In the genomic region with DNA sequence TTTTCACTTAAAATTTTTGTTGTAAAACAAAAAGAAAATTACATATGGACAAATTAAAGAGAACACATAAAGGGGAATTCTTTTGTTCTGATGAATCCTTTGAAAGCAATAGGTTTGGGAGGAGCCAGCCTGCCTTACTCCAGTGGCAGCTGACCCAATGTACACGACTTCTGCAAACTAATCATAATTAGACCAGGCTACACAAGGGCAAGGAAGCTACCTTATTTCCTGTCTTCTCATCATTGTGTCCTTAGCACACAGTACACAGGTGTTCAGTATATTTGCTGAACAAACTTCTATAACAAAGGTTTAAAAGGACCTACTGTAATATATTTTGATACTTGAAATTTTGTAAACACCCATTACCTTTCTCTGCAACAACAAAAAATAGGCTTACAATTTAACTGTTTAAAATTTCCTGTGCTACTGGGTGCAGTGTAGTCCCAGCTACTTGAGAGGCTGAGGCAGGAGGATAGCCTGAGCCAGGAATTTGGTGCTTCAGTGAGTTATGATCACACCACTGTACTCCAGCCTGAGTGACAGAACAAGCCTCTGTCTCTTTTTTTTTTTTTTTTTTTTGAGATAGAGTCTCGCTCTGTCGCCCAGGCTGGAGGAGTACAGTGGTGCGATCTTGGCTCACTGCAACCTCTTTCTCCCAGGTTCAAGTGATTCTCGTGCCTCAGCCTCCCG, we compare ENCODE assay signal across 32 cellular contexts. TPM values are rescaled to one million over a fixed set of nuclear protein-coding genes. Genes with fewer than 3 reads are reported as not detected.
A peak's percentile ranks its signal among the peaks of the same experiment; 100 is the strongest.
DNase-seq lines count a peak whose midpoint lies in the region; ATAC-seq, FAIRE-seq and TF ChIP-seq lines count a peak whose summit lies in the region.
"Had no signal": no experiment of that assay in that cellular context is flagged by ENCODE, and none has a peak within 500 bp of the region (broad histone marks: within the 10 kb centered on the region; RNA-seq: fewer than 3 reads in every experiment).

No MANE protein-coding gene starts in this region.

- no peak overlapping the region for H3K27ac Mint-ChIP-seq in GM23338
- no peak overlapping the region for H3K27ac Mint-ChIP-seq in activated T-cell treated with anti-CD3 and anti-CD28 coated beads, Interleukin-2, amount 50 U/mL, for 24 hours
- H3K27ac Mint-ChIP-seq: activated B cell treated with CpG ODN at 0.5 μM for 24 hours; activated naive CD8-positive, alpha-beta T cell; activated T-helper 17 cell treated with anti-CD3 and anti-CD28 coated beads, Interleukin-2, amount 50 U/mL, for 72 hours; endodermal cell; HFFc6; IgD-negative memory B cell; nephron progenitor cell; stimulated activated naive B cell treated with anti-CD40 and anti-IgM and Interleukin-4, amounts not matched to agents 10 μg/mL and 1 μg/mL and 100 μg/mL, for 72 hours had no signal

- H2AFZ ChIP-seq in GM23338 = no peak overlapping the region

- H3K27ac ChIP-seq in GM23338 (ENCODE audit: low read depth) = 0 out of 2 replicates have a peak overlapping the region, but pooled peaks have one; percentile 55
- H3K27ac ChIP-seq: ascending aorta, C4-2B, esophagus squamous epithelium, gastroesophageal sphincter, pancreas had no signal

- peaks cover 96% of the 10 kb centered on the region for H3K79me2 ChIP-seq in GM23338 (replicated peaks; ENCODE audit: insufficient read depth)

- peak; percentile 9 for FAIRE-seq in islet of Langerhans (lab: Jason Lieb, UNC)
- FAIRE-seq: pancreas, urothelium cell line had no signal

- no peak overlapping the region for H3K4me3 Mint-ChIP-seq in GM23338
- no peak overlapping the region for H3K4me3 Mint-ChIP-seq in activated T-cell treated with anti-CD3 and anti-CD28 coated beads, Interleukin-2, amount 50 U/mL, for 24 hours
- H3K4me3 Mint-ChIP-seq: activated B cell treated with CpG ODN at 0.5 μM for 24 hours; activated naive CD8-positive, alpha-beta T cell; activated T-helper 17 cell treated with anti-CD3 and anti-CD28 coated beads, Interleukin-2, amount 50 U/mL, for 72 hours; endodermal cell; HFFc6; IgD-negative memory B cell; nephron progenitor cell; stimulated activated naive B cell treated with anti-CD40 and anti-IgM and Interleukin-4, amounts not matched to agents 10 μg/mL and 1 μg/mL and 100 μg/mL, for 72 hours had no signal

- H4K20me1 ChIP-seq in GM23338 (replicated peaks; ENCODE audit: insufficient read depth) = peaks cover 13% of the 10 kb centered on the region

- H3K4me1 ChIP-seq in GM23338 (ENCODE audit: insufficient read depth) = no peaks in the 10 kb centered on the region
- H3K4me1 ChIP-seq: ascending aorta, esophagus squamous epithelium, gastroesophageal sphincter, pancreas had no signal

- H3K4me3 ChIP-seq in GM23338 (no peak overlapping the region), foreskin fibroblast (ENCODE audit: low read depth in 1 of 2, low read length in 2 of 2) (no peak overlapping the region)
- H3K4me3 ChIP-seq: ascending aorta, esophagus squamous epithelium, gastroesophageal sphincter, pancreas had no signal

- DNase-seq in GM23338 (ENCODE audit: low spot score) = no peak
- peak; percentile 95 for DNase-seq in NCI-H2029 (lab: John Stamatoyannopoulos, UW)
- DNase-seq in NCI-H69 (lab: John Stamatoyannopoulos, UW) = peak; percentile 82
- DNase-seq in activated T-cell treated with anti-CD3 and anti-CD28 coated beads, Interleukin-2, amount 50 U/mL, for 24 hours = no peak
- DNase-seq in inferior parietal cortex (ENCODE audit: extremely low spot score) = no peak
- DNase-seq in foreskin fibroblast = no peak
- DNase-seq: activated B cell treated with CpG ODN at 0.5 μM for 24 hours; activated CD4-positive, alpha-beta T cell treated with anti-CD3 and anti-CD28 coated beads, Interleukin-2, amount 50 U/mL, for 48 hours; activated CD8-positive, alpha-beta memory T cell treated with anti-CD3 and anti-CD28 coated beads, Interleukin-2, amount 50 U/mL, for 4 hours; endodermal cell; esophagus squamous epithelium; HFFc6; hypothalamus; NCI-H187; NCI-H524 treated with DMSO at 0.1 percent for 48 hours; nephron progenitor cell; pancreas; stimulated activated CD4-positive, alpha-beta T cell treated with anti-CD3 and anti-CD28 coated beads, Interleukin-4, amount 100 ng/mL, for 24 hours; stimulated activated naive B cell treated with anti-CD40 and anti-IgM and Interleukin-4, amounts not matched to agents 10 μg/mL and 1 μg/mL and 100 μg/mL, for 72 hours; SW 1271; T1000 had no signal

- ATAC-seq in GM23338 = no peak
- ATAC-seq: activated T-helper 17 cell treated with anti-CD3 and anti-CD28 coated beads, Interleukin-2, amount 50 U/mL, for 72 hours; gastroesophageal sphincter; Right ventricle myocardium inferior; stimulated activated naive B cell treated with anti-CD40 and anti-IgM and Interleukin-4, amounts not matched to agents 10 μg/mL and 1 μg/mL and 100 μg/mL, for 72 hours had no signal

- TF ChIP-seq CTCF in GM23338 (conservative IDR thresholded peaks at IDR 0.05; ENCODE audit: low read depth in 2 of 2) = no peak
- TF ChIP-seq CTCF in foreskin fibroblast (IDR thresholded peaks at IDR 0.05; ENCODE audit: low read depth, low read length) = no peak

- H3K27me3 Mint-ChIP-seq in GM23338 (ENCODE audit: insufficient read depth, low read depth, poor library complexity) = no peaks in the 10 kb centered on the region
- H3K27me3 Mint-ChIP-seq in activated T-cell treated with anti-CD3 and anti-CD28 coated beads, Interleukin-2, amount 50 U/mL, for 24 hours = no peaks in the 10 kb centered on the region
- H3K27me3 Mint-ChIP-seq: activated B cell treated with CpG ODN at 0.5 μM for 24 hours; activated naive CD8-positive, alpha-beta T cell; activated T-helper 17 cell treated with anti-CD3 and anti-CD28 coated beads, Interleukin-2, amount 50 U/mL, for 72 hours; IgD-negative memory B cell; stimulated activated naive B cell treated with anti-CD40 and anti-IgM and Interleukin-4, amounts not matched to agents 10 μg/mL and 1 μg/mL and 100 μg/mL, for 72 hours had no signal

- H3K9me3 Mint-ChIP-seq in GM23338 = no peaks in the 10 kb centered on the region; the same call in 2 of the 3 replicates
- H3K9me3 Mint-ChIP-seq in activated T-cell treated with anti-CD3 and anti-CD28 coated beads, Interleukin-2, amount 50 U/mL, for 24 hours = no peaks in the 10 kb centered on the region
- H3K9me3 Mint-ChIP-seq: activated B cell treated with CpG ODN at 0.5 μM for 24 hours; activated T-helper 17 cell treated with anti-CD3 and anti-CD28 coated beads, Interleukin-2, amount 50 U/mL, for 72 hours; endodermal cell; HFFc6; IgD-negative memory B cell; nephron progenitor cell; stimulated activated naive B cell treated with anti-CD40 and anti-IgM and Interleukin-4, amounts not matched to agents 10 μg/mL and 1 μg/mL and 100 μg/mL, for 72 hours had no signal

- no peaks in the 10 kb centered on the region; the same call in 1 of the 2 replicates for H3F3A ChIP-seq in GM23338 (replicated peaks; ENCODE audit: low read depth)

- no peaks in the 10 kb centered on the region for H3K9me2 ChIP-seq in GM23338 (ENCODE audit: insufficient read depth)

- no peaks in the 10 kb centered on the region for H3K27me3 ChIP-seq in GM23338 (ENCODE audit: insufficient read depth)
- H3K27me3 ChIP-seq: ascending aorta, esophagus squamous epithelium, gastroesophageal sphincter, pancreas had no signal

- no peaks in the 10 kb centered on the region for H3K4me1 Mint-ChIP-seq in GM23338
- no peaks in the 10 kb centered on the region for H3K4me1 Mint-ChIP-seq in activated T-cell treated with anti-CD3 and anti-CD28 coated beads, Interleukin-2, amount 50 U/mL, for 24 hours (ENCODE audit: low read depth)
- H3K4me1 Mint-ChIP-seq: activated B cell treated with CpG ODN at 0.5 μM for 24 hours; activated T-helper 17 cell treated with anti-CD3 and anti-CD28 coated beads, Interleukin-2, amount 50 U/mL, for 72 hours; endodermal cell; nephron progenitor cell; stimulated activated naive B cell treated with anti-CD40 and anti-IgM and Interleukin-4, amounts not matched to agents 10 μg/mL and 1 μg/mL and 100 μg/mL, for 72 hours had no signal

- no peak overlapping the region for H3K4me2 ChIP-seq in GM23338

- H3K36me3 ChIP-seq in GM23338 (ENCODE audit: insufficient read depth) = 0 out of 2 replicates have a peak, but pooled peaks cover 4% of the 10 kb centered on the region
- H3K36me3 ChIP-seq: ascending aorta, esophagus squamous epithelium, gastroesophageal sphincter, pancreas had no signal

- H3K36me3 Mint-ChIP-seq in GM23338 (ENCODE audit: low read depth) = no peaks in the 10 kb centered on the region; the same call in 2 of the 3 replicates
- H3K36me3 Mint-ChIP-seq in activated T-cell treated with anti-CD3 and anti-CD28 coated beads, Interleukin-2, amount 50 U/mL, for 24 hours (ENCODE audit: low read depth) = no peaks in the 10 kb centered on the region
- H3K36me3 Mint-ChIP-seq: activated naive CD8-positive, alpha-beta T cell; IgD-negative memory B cell; stimulated activated naive B cell treated with anti-CD40 and anti-IgM and Interleukin-4, amounts not matched to agents 10 μg/mL and 1 μg/mL and 100 μg/mL, for 72 hours had no signal

TF ChIP-seq in GM23338, 12 proteins besides CTCF, POLR2A, EP300 and RAD21 (continues in another document):
- TF ChIP-seq ZNF331 (CRISPR knock-in tag; IDR thresholded peaks at IDR 0.05; ENCODE audit: low read depth) (no peak), STAT1 (IDR thresholded peaks at IDR 0.05; ENCODE audit: unreplicated experiment) (no peak), POLR2AphosphoS5 (IDR thresholded peaks at IDR 0.05; ENCODE audit: low read depth) (no peak), ZNF114 (CRISPR knock-in tag; IDR thresholded peaks at IDR 0.05) (no peak), CREB1 (CRISPR knock-in tag; IDR thresholded peaks at IDR 0.05; ENCODE audit: low read depth) (no peak), NANOG (IDR thresholded peaks at IDR 0.05; ENCODE audit: borderline replicate concordance) (no peak), EZH2 (IDR thresholded peaks at IDR 0.05; ENCODE audit: low read depth, unreplicated experiment) (no peak), EZH2phosphoT487 (IDR thresholded peaks at IDR 0.05; ENCODE audit: unreplicated experiment) (no peak)

RNA-seq across cellular contexts. Expression of gene KCNG3, which starts 18.9 kb away (rescaled TPM):
- 33.8 and 36.2 TPM in 2 replicates for total RNA-seq in GM23338 (2014; rRNA removed; shearing (Covaris generic))
- polyA plus RNA-seq in GM23338 (2016; fragmentation: Nextera tagmentation; extraction: Ambion mirVana) = 2.2 and 2.5 TPM in 2 replicates
- total RNA-seq: activated B cell treated with CpG ODN at 0.5 μM for 24 hours; activated T-helper 17 cell treated with anti-CD3 and anti-CD28 coated beads, Interleukin-2, amount 50 U/mL, for 72 hours; ascending aorta; cardiac septum; HFFc6; Right ventricle myocardium inferior had no signal
- polyA plus RNA-seq: AG04450, IgD-negative memory B cell had no signal

Comparison
In these comparisons a context has a peak if more than half of its experiments do, and no peak if none do; other contexts are left out.
1. DNase-seq: peak in NCI-H2029 (single experiment) and NCI-H69 (single experiment); none in GM23338 (single experiment), activated T-cell treated with anti-CD3 and anti-CD28 coated beads, Interleukin-2, amount 50 U/mL, for 24 hours (single experiment), inferior parietal cortex (single experiment) and foreskin fibroblast (0 of 2).